8 cellular contexts compared by ENCODE assay signal in the genomic region with DNA sequence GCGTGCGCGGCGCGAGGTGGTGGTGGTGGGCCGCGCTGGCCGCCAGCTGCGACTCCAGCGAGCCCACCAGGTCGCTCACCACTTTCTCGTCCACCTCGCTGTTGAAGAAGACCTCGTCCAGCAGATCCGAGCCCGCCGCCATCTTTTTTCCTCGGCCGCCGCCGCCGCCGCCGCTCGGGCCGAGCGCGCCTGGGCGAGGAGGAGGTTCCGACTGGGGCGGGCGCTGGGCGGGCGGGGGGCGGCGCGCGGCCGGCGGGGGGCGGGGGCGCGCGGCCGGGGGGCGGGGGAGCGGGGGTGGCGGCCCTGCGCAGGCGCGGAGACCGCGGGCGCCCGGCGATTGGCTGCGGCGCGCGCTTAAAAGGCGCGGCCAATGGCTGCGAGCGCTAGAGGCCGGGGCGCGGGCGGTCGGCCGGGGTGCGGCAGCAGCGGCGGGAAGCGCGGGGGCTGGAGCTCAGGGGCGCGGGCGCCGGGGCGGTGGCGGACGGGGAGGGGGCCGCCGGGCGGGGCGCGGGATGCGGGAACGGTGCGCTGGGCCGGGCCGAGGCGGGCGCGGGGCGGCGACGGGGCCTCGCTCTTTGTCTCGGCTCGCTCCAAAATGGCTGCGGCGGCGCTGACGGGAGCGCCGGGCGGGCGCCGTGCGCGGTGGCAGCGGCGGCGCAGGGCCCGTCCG. TPM values are rescaled to one million over a fixed set of nuclear protein-coding genes. Genes with fewer than 3 reads are reported as not detected.
DNase-seq lines count a peak whose midpoint lies in the region; ATAC-seq and TF ChIP-seq lines count a peak whose summit lies in the region.

A gene with protein sequence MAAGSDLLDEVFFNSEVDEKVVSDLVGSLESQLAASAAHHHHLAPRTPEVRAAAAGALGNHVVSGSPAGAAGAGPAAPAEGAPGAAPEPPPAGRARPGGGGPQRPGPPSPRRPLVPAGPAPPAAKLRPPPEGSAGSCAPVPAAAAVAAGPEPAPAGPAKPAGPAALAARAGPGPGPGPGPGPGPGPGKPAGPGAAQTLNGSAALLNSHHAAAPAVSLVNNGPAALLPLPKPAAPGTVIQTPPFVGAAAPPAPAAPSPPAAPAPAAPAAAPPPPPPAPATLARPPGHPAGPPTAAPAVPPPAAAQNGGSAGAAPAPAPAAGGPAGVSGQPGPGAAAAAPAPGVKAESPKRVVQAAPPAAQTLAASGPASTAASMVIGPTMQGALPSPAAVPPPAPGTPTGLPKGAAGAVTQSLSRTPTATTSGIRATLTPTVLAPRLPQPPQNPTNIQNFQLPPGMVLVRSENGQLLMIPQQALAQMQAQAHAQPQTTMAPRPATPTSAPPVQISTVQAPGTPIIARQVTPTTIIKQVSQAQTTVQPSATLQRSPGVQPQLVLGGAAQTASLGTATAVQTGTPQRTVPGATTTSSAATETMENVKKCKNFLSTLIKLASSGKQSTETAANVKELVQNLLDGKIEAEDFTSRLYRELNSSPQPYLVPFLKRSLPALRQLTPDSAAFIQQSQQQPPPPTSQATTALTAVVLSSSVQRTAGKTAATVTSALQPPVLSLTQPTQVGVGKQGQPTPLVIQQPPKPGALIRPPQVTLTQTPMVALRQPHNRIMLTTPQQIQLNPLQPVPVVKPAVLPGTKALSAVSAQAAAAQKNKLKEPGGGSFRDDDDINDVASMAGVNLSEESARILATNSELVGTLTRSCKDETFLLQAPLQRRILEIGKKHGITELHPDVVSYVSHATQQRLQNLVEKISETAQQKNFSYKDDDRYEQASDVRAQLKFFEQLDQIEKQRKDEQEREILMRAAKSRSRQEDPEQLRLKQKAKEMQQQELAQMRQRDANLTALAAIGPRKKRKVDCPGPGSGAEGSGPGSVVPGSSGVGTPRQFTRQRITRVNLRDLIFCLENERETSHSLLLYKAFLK (minus strand): TSS at position 213 of the 670 bp plus-strand sequence. CDS start 71 bp downstream, at position 142.

- peak within 1 kb of the TSS; percentile 66 for H3K27ac ChIP-seq in OCI-LY7 (ENCODE audit: low read depth, low read length, poor library complexity, severe bottlenecking)
- peak within 1 kb of the TSS; percentile 88 to 90 for H3K27ac ChIP-seq in mucosa of rectum (ENCODE audit: low read depth in 2 of 2, low read length in 2 of 2)

- H3K4me3 ChIP-seq in OCI-LY7 (ENCODE audit: low read depth, low read length, poor library complexity, severe bottlenecking) (peak within 1 kb of the TSS; percentile 75), epithelial cell of proximal tubule (ENCODE audit: low read depth, low read length) (peak within 1 kb of the TSS; percentile 71), mucosa of rectum (ENCODE audit: low read length in 2 of 2) (peak within 1 kb of the TSS; percentile 74 to 76)

- peak within 1 kb of the TSS; percentile 78 to 79 for H3K9ac ChIP-seq in mucosa of rectum (ENCODE audit: low read depth in 1 of 2, low read length in 2 of 2)

- no peaks in the 10 kb centered on the region for H3K9me2 ChIP-seq in OCI-LY7 (ENCODE audit: insufficient read depth, low read length)

- H3K9me3 ChIP-seq in OCI-LY7 (ENCODE audit: low read length) (no peaks in the 10 kb centered on the region), mucosa of rectum (ENCODE audit: control insufficient read depth in 2 of 2, low read length in 2 of 2) (no peaks in the 10 kb centered on the region)

- peaks cover 6% of the 10 kb centered on the region; the same call in 1 of the 2 replicates for H4K20me1 ChIP-seq in OCI-LY7 (ENCODE audit: insufficient read depth, low read length)

- peak; percentile 65 for ATAC-seq in GM19467 (IDR thresholded peaks at IDR 0.05; ENCODE audit: unreplicated experiment)

- CTCF ChIA-PET in OCI-LY7 (lab: Charles Lee; ENCODE audit: unreplicated experiment) = interaction anchor here (0.6 kb wide), 1 partner anchor 57 kb away, joined by 4 read pairs; no protein-coding TSS in a partner anchor

- H3K4me2 ChIP-seq in OCI-LY7 (ENCODE audit: low read length) = peak within 1 kb of the TSS; percentile 96

- intact Hi-C loops in OCI-LY7 (cut with micrococcal nuclease; ENCODE audit: unreplicated experiment) = loop anchor here (5.0 to 10.0 kb wide), 3 partner anchors 64 to 339 kb away; a partner anchor contains a TSS

- no peak for TF ChIP-seq CTCF in OCI-LY7 (conservative IDR thresholded peaks at IDR 0.05; ENCODE audit: low read length)
- no peak for TF ChIP-seq CTCF in epithelial cell of proximal tubule (conservative IDR thresholded peaks at IDR 0.05; ENCODE audit: low read depth, low read length)

- H2AFZ ChIP-seq in OCI-LY7 (ENCODE audit: low read length) = peak within 1 kb of the TSS; percentile 59; the same call in 1 of the 2 replicates

- H3K79me2 ChIP-seq in OCI-LY7 (ENCODE audit: insufficient read depth, low read depth, low read length) = peaks cover 33% of the 10 kb centered on the region

- H3K27me3 ChIP-seq in mucosa of rectum (ENCODE audit: control insufficient read depth in 2 of 2, insufficient read depth in 2 of 2, low read length in 2 of 2) = no peaks in the 10 kb centered on the region

- DNase-seq in COLO668 (lab: John Stamatoyannopoulos, UW; ENCODE audit: unreplicated experiment) (peak; percentile 93), HS-27A (ENCODE audit: low read depth) (peak; percentile 9), OCI-LY7 (ENCODE audit: low spot score) (peak; percentile 88), activated T-cell treated with anti-CD3 and anti-CD28 coated beads for 4 hours (peak; percentile 69), epithelial cell of proximal tubule (ENCODE audit: low read depth) (no peak)
- DNase-seq in stimulated activated CD8-positive, alpha-beta memory T cell treated with anti-CD3 and anti-CD28 coated beads, Interleukin-4, amount 100 ng/mL, for 48 hours = peak; percentile 76

- BruUV-seq in OCI-LY7 (replicated peaks; lab: Mats Ljungman, UMichigan) = no TSS peak

- H3K4me1 ChIP-seq in OCI-LY7 (ENCODE audit: insufficient read depth, low read length, poor library complexity, severe bottlenecking) (peaks cover 46% of the 10 kb centered on the region), mucosa of rectum (ENCODE audit: control insufficient read depth in 2 of 2, insufficient read depth in 2 of 2, low read length in 2 of 2) (peaks cover 44 to 53% of the 10 kb centered on the region in 2 donors)

- POLR2A ChIA-PET in OCI-LY7 (lab: Charles Lee) = interaction anchor here (1.2 to 1.8 kb wide), 2 partner anchors 55 to 57 kb away, joined by 3 to 4 read pairs; no protein-coding TSS in a partner anchor

- H3K36me3 ChIP-seq in OCI-LY7 (ENCODE audit: insufficient read depth, low read length) (peaks cover 34% of the 10 kb centered on the region), mucosa of rectum (ENCODE audit: control insufficient read depth in 2 of 2, insufficient read depth in 2 of 2, low read length in 2 of 2) (no peaks in the 10 kb centered on the region)

RNA-seq across cellular contexts. Expression of the gene that starts here (rescaled TPM):
- total RNA-seq in OCI-LY7 (2014; rRNA removed; shearing (Covaris generic)) = 6.7 and 11.2 TPM in 2 replicates
- 28.4 and 38.9 TPM in 2 replicates for total RNA-seq in OCI-LY7 (2022)
- 6.5 and 8.9 TPM in 2 replicates for total RNA-seq in epithelial cell of proximal tubule
